In genomic region chr5:173762045-173762444, GRCh38 we compare ENCODE assay signal across 20 cellular contexts.
"Had no signal": no experiment of that assay in that cellular context is flagged by ENCODE, and none has a peak within 500 bp of the region (broad histone marks: within the 10 kb centered on the region; RNA-seq: fewer than 3 reads in every experiment).

No MANE protein-coding gene starts in this region.

- ATAC-seq: naive thymus-derived CD4-positive, alpha-beta T cell; stimulated activated effector memory CD8-positive, alpha-beta T cell treated with anti-CD3 and anti-CD28 coated beads, Interleukin-12 subunit alpha, Interleukin-12 subunit beta, amount 100 ng/mL, for 72 hours; stimulated activated naive CD8-positive, alpha-beta T cell treated with anti-CD3 and anti-CD28 coated beads, Interleukin-15, amount 100 ng/mL, for 72 hours had no signal

- H3K9me3 ChIP-seq: ovary, right lobe of liver, tibial nerve had no signal

- H3K36me3 Mint-ChIP-seq: activated CD4-positive, alpha-beta memory T cell treated with anti-CD3 and anti-CD28 coated beads for 36 hours; immature natural killer cell; naive thymus-derived CD4-positive, alpha-beta T cell; stimulated activated effector memory CD8-positive, alpha-beta T cell treated with anti-CD3 and anti-CD28 coated beads, Interleukin-12 subunit alpha, Interleukin-12 subunit beta, amount 100 ng/mL, for 72 hours had no signal

- H3K27ac ChIP-seq: ovary, right lobe of liver, skin epidermis, tibial nerve had no signal

- H3K9me3 Mint-ChIP-seq: activated CD4-positive, alpha-beta memory T cell treated with anti-CD3 and anti-CD28 coated beads for 36 hours; immature natural killer cell; naive thymus-derived CD4-positive, alpha-beta T cell; stimulated activated effector memory CD8-positive, alpha-beta T cell treated with anti-CD3 and anti-CD28 coated beads, Interleukin-12 subunit alpha, Interleukin-12 subunit beta, amount 100 ng/mL, for 72 hours; stimulated activated naive CD8-positive, alpha-beta T cell treated with anti-CD3 and anti-CD28 coated beads, Interleukin-15, amount 100 ng/mL, for 72 hours; T-helper 1 cell treated with Interleukin-12 subunit alpha and Interleukin-12 subunit beta and Interleukin-4 antibody, amounts not matched to agents 30 μg/mL and 1 μg/mL, for 36 hours had no signal

- H3K36me3 ChIP-seq: ovary, right lobe of liver, tibial nerve had no signal

- FAIRE-seq: endometrium, urothelium cell line had no signal

- H3K4me1 ChIP-seq: tibial nerve had no signal

- H3K4me3 ChIP-seq: lung, ovary, right lobe of liver, skin epidermis, tibial nerve had no signal

- DNase-seq: activated CD4-positive, alpha-beta memory T cell treated with anti-CD3 and anti-CD28 coated beads for 36 hours; activated CD4-positive, alpha-beta T cell treated with anti-CD3 and anti-CD28 coated beads for 48 hours; activated CD4-positive, CD25-positive, alpha-beta regulatory T cell; activated naive CD4-positive, alpha-beta T cell treated with Interleukin-2 at 50 U/mL for 16 hours; activated T-cell treated with anti-CD3 and anti-CD28 coated beads, Interleukin-2, amount 50 U/mL, for 48 hours; amygdala; cortex of kidney; immature natural killer cell; naive thymus-derived CD4-positive, alpha-beta T cell; ovary; stimulated activated CD4-positive, alpha-beta T cell treated with anti-CD3 and anti-CD28 coated beads, Interleukin-2, amount 100 ng/mL, for 24 hours; stimulated activated naive CD8-positive, alpha-beta T cell treated with anti-CD3 and anti-CD28 coated beads, Interleukin-15, amount 100 ng/mL, for 72 hours had no signal

- H3K27ac Mint-ChIP-seq: activated CD4-positive, alpha-beta memory T cell treated with anti-CD3 and anti-CD28 coated beads for 36 hours; stimulated activated effector memory CD8-positive, alpha-beta T cell treated with anti-CD3 and anti-CD28 coated beads, Interleukin-12 subunit alpha, Interleukin-12 subunit beta, amount 100 ng/mL, for 72 hours; T-helper 1 cell treated with Interleukin-12 subunit alpha and Interleukin-12 subunit beta and Interleukin-4 antibody, amounts not matched to agents 30 μg/mL and 1 μg/mL, for 36 hours had no signal

- H3K27me3 ChIP-seq: ovary, right lobe of liver, tibial nerve had no signal

- H3K4me3 Mint-ChIP-seq: activated CD4-positive, alpha-beta memory T cell treated with anti-CD3 and anti-CD28 coated beads for 36 hours; immature natural killer cell; naive thymus-derived CD4-positive, alpha-beta T cell; stimulated activated effector memory CD8-positive, alpha-beta T cell treated with anti-CD3 and anti-CD28 coated beads, Interleukin-12 subunit alpha, Interleukin-12 subunit beta, amount 100 ng/mL, for 72 hours; stimulated activated naive CD8-positive, alpha-beta T cell treated with anti-CD3 and anti-CD28 coated beads, Interleukin-15, amount 100 ng/mL, for 72 hours; T-helper 1 cell treated with Interleukin-12 subunit alpha and Interleukin-12 subunit beta and Interleukin-4 antibody, amounts not matched to agents 30 μg/mL and 1 μg/mL, for 36 hours had no signal

- H3K4me1 Mint-ChIP-seq: immature natural killer cell; naive thymus-derived CD4-positive, alpha-beta T cell; stimulated activated naive CD8-positive, alpha-beta T cell treated with anti-CD3 and anti-CD28 coated beads, Interleukin-15, amount 100 ng/mL, for 72 hours had no signal
